In the genomic region with DNA sequence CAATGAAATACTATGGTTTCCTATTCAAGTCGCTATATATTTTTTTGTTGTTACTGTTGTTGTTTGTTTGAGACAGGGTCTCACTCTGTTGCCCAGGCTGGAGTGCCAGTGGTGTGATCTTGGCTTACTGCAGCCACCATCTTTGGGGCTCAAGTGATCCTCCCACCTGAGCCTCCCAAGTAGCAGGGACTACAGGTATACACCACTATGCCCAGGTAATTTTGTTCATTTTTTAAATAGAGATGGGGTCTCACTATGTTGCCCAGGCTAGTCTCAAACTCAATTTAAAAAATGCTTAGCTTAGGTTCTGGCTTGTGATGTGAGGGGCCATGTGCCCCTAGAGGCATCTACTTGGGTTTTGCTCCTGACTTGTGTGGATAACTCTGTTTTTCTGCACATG, we compare ENCODE assay signal across 36 cellular contexts.
"Had no signal": no experiment of that assay in that cellular context is flagged by ENCODE, and none has a peak within 500 bp of the region (broad histone marks: within the 10 kb centered on the region; RNA-seq: fewer than 3 reads in every experiment).

No MANE protein-coding gene starts in this region.

- H3K9me3 Mint-ChIP-seq: activated CD4-positive, alpha-beta memory T cell treated with anti-CD3 and anti-CD28 coated beads, Interleukin-2, amount 10 ng/mL, durations not matched to agents 7 days and 5 days; activated CD4-positive, alpha-beta T cell treated with anti-CD3 and anti-CD28 coated beads, Interleukin-2, amount 10 ng/mL, durations not matched to agents 7 days and 5 days; activated naive CD8-positive, alpha-beta T cell treated with anti-CD3 and anti-CD28 coated beads, Interleukin-2, amount 10 ng/mL, durations not matched to agents 7 days and 5 days; activated naive CD8-positive, alpha-beta T cell treated with anti-CD3 and anti-CD28 coated beads, Interleukin-2, amount 50 U/mL, for 24 hours; activated T-cell treated with anti-CD3 and anti-CD28 coated beads, Interleukin-2, amount 50 U/mL, for 24 hours; activated T-helper 2 cell treated with anti-CD3 and anti-CD28 coated beads, Interferon-gamma antibody, Interleukin-2, Interleukin-4, amounts not matched to agents 10 μg/mL and 5 μg/mL and 100 μg/mL, durations not matched to agents 14 hours and 24 hours and 36 hours; brain; central memory CD8-positive, alpha-beta T cell; T-helper 1 cell treated with Interleukin-12 subunit alpha and Interleukin-12 subunit beta and Interleukin-4 antibody, amounts not matched to agents 30 μg/mL and 1 μg/mL, for 36 hours; T-helper 2 cell treated with Interferon-gamma antibody and Interleukin-4, amounts not matched to agents 5 μg/mL and 100 μg/mL, for 36 hours had no signal

- H3K27me3 Mint-ChIP-seq: activated CD4-positive, alpha-beta memory T cell treated with anti-CD3 and anti-CD28 coated beads, Interleukin-2, amount 10 ng/mL, durations not matched to agents 7 days and 5 days; activated CD4-positive, alpha-beta T cell treated with anti-CD3 and anti-CD28 coated beads for 36 hours; activated CD4-positive, alpha-beta T cell treated with anti-CD3 and anti-CD28 coated beads, Interleukin-2, amount 10 ng/mL, durations not matched to agents 7 days and 5 days; activated CD8-positive, alpha-beta memory T cell treated with anti-CD3 and anti-CD28 coated beads, Interleukin-2, amount 10 ng/mL, durations not matched to agents 7 days and 5 days; activated naive CD8-positive, alpha-beta T cell; activated naive CD8-positive, alpha-beta T cell treated with anti-CD3 and anti-CD28 coated beads, Interleukin-2, amount 10 ng/mL, durations not matched to agents 7 days and 5 days; activated naive CD8-positive, alpha-beta T cell treated with anti-CD3 and anti-CD28 coated beads, Interleukin-2, amount 50 U/mL, for 24 hours; activated T-cell treated with anti-CD3 and anti-CD28 coated beads, Interleukin-2, amount 50 U/mL, for 24 hours; brain; central memory CD8-positive, alpha-beta T cell had no signal

- H3K4me3 Mint-ChIP-seq: activated CD4-positive, alpha-beta memory T cell treated with anti-CD3 and anti-CD28 coated beads, Interleukin-2, amount 10 ng/mL, durations not matched to agents 7 days and 5 days; activated CD4-positive, alpha-beta T cell treated with anti-CD3 and anti-CD28 coated beads for 36 hours; activated CD4-positive, alpha-beta T cell treated with anti-CD3 and anti-CD28 coated beads, Interleukin-2, amount 10 ng/mL, durations not matched to agents 7 days and 5 days; activated CD8-positive, alpha-beta memory T cell treated with anti-CD3 and anti-CD28 coated beads, Interleukin-2, amount 10 ng/mL, durations not matched to agents 7 days and 5 days; activated naive CD8-positive, alpha-beta T cell; activated naive CD8-positive, alpha-beta T cell treated with anti-CD3 and anti-CD28 coated beads, Interleukin-2, amount 10 ng/mL, durations not matched to agents 7 days and 5 days; activated naive CD8-positive, alpha-beta T cell treated with anti-CD3 and anti-CD28 coated beads, Interleukin-2, amount 50 U/mL, for 24 hours; activated T-cell treated with anti-CD3 and anti-CD28 coated beads, Interleukin-2, amount 50 U/mL, for 24 hours; brain; central memory CD8-positive, alpha-beta T cell; T-helper 1 cell treated with Interleukin-12 subunit alpha and Interleukin-12 subunit beta and Interleukin-4 antibody, amounts not matched to agents 30 μg/mL and 1 μg/mL, for 36 hours; T-helper 2 cell treated with Interferon-gamma antibody and Interleukin-4, amounts not matched to agents 5 μg/mL and 100 μg/mL, for 36 hours had no signal

- H3K4me1 Mint-ChIP-seq: activated CD4-positive, alpha-beta T cell treated with anti-CD3 and anti-CD28 coated beads for 36 hours; brain had no signal

- H3K27ac ChIP-seq: ascending aorta, cardiac muscle cell, VCaP had no signal

- H3K27me3 ChIP-seq: ascending aorta, cardiac muscle cell had no signal

- H3K27ac Mint-ChIP-seq: activated CD4-positive, alpha-beta memory T cell treated with anti-CD3 and anti-CD28 coated beads, Interleukin-2, amount 10 ng/mL, durations not matched to agents 7 days and 5 days; activated CD4-positive, alpha-beta T cell treated with anti-CD3 and anti-CD28 coated beads for 36 hours; activated CD4-positive, alpha-beta T cell treated with anti-CD3 and anti-CD28 coated beads, Interleukin-2, amount 10 ng/mL, durations not matched to agents 7 days and 5 days; activated CD8-positive, alpha-beta memory T cell treated with anti-CD3 and anti-CD28 coated beads, Interleukin-2, amount 10 ng/mL, durations not matched to agents 7 days and 5 days; activated naive CD8-positive, alpha-beta T cell; activated naive CD8-positive, alpha-beta T cell treated with anti-CD3 and anti-CD28 coated beads, Interleukin-2, amount 10 ng/mL, durations not matched to agents 7 days and 5 days; activated naive CD8-positive, alpha-beta T cell treated with anti-CD3 and anti-CD28 coated beads, Interleukin-2, amount 50 U/mL, for 24 hours; activated T-cell treated with anti-CD3 and anti-CD28 coated beads, Interleukin-2, amount 50 U/mL, for 24 hours; activated T-helper 2 cell treated with anti-CD3 and anti-CD28 coated beads, Interferon-gamma antibody, Interleukin-2, Interleukin-4, amounts not matched to agents 10 μg/mL and 5 μg/mL and 100 μg/mL, durations not matched to agents 14 hours and 24 hours and 36 hours; brain; T-helper 1 cell treated with Interleukin-12 subunit alpha and Interleukin-12 subunit beta and Interleukin-4 antibody, amounts not matched to agents 30 μg/mL and 1 μg/mL, for 36 hours; T-helper 2 cell treated with Interferon-gamma antibody and Interleukin-4, amounts not matched to agents 5 μg/mL and 100 μg/mL, for 36 hours had no signal

- H3K4me3 ChIP-seq: ascending aorta, cardiac muscle cell had no signal

- DNase-seq: activated CD4-positive, alpha-beta memory T cell treated with anti-CD3 and anti-CD28 coated beads, Interleukin-2, amount 10 ng/mL, durations not matched to agents 7 days and 5 days; activated CD4-positive, alpha-beta T cell treated with anti-CD3 and anti-CD28 coated beads for 1 hour; activated CD4-positive, alpha-beta T cell treated with anti-CD3 and anti-CD28 coated beads for 36 hours; activated CD4-positive, alpha-beta T cell treated with anti-CD3 and anti-CD28 coated beads for 48 hours; activated CD4-positive, alpha-beta T cell treated with anti-CD3 and anti-CD28 coated beads, Interleukin-2, amount 10 ng/mL, durations not matched to agents 7 days and 5 days; activated CD4-positive, alpha-beta T cell treated with anti-CD3 and anti-CD28 coated beads, Interleukin-2, amount 50 U/mL, for 48 hours; activated CD4-positive, CD25-positive, alpha-beta regulatory T cell; activated CD8-positive, alpha-beta memory T cell treated with anti-CD3 and anti-CD28 coated beads for 24 hours; activated CD8-positive, alpha-beta memory T cell treated with anti-CD3 and anti-CD28 coated beads, Interleukin-2, amount 10 ng/mL, durations not matched to agents 7 days and 5 days; activated CD8-positive, alpha-beta memory T cell treated with anti-CD3 and anti-CD28 coated beads, Interleukin-2, amount 50 U/mL, for 48 hours; activated effector memory CD4-positive, alpha-beta T cell treated with Interleukin-2 at 50 U/mL for 16 hours; activated gamma-delta T cell; activated naive CD4-positive, alpha-beta T cell treated with anti-CD3 and anti-CD28 coated beads, Interleukin-2, amount 50 U/mL, for 16 hours; activated naive CD4-positive, alpha-beta T cell treated with Interleukin-2 at 50 U/mL for 16 hours; activated naive CD8-positive, alpha-beta T cell treated with anti-CD3 and anti-CD28 coated beads, Interleukin-2, amount 10 ng/mL, durations not matched to agents 7 days and 5 days; activated naive CD8-positive, alpha-beta T cell treated with anti-CD3 and anti-CD28 coated beads, Interleukin-2, amount 50 U/mL, for 24 hours; activated T-cell treated with anti-CD3 and anti-CD28 coated beads, Interleukin-2, amount 50 U/mL, for 24 hours; activated T-cell treated with anti-CD3 and anti-CD28 coated beads, Interleukin-2, amount 50 U/mL, for 48 hours; amygdala; anterior cingulate cortex; cerebellar nuclear complex; T-helper 1 cell; T-helper 2 cell; T-helper 9 cell had no signal

- H3K4me1 ChIP-seq: ascending aorta had no signal

- FAIRE-seq: bronchial epithelial cell, TTC549 had no signal

- H3K9me3 ChIP-seq: ascending aorta had no signal

- ATAC-seq: activated CD4-positive, alpha-beta T cell treated with anti-CD3 and anti-CD28 coated beads for 36 hours; activated CD4-positive, CD25-positive, alpha-beta regulatory T cell treated with anti-CD3 and anti-CD28 coated beads, Interleukin-2, amount 50 U/mL, for 24 hours; activated CD8-positive, alpha-beta memory T cell treated with anti-CD3 and anti-CD28 coated beads, Interleukin-2, amount 10 ng/mL, durations not matched to agents 7 days and 5 days; activated naive CD8-positive, alpha-beta T cell treated with anti-CD3 and anti-CD28 coated beads, Interleukin-2, amount 50 U/mL, for 24 hours had no signal
